8 cellular contexts compared by ENCODE assay signal in genomic region chr16:3112881-3113574, GRCh38. TPM values are rescaled to one million over a fixed set of nuclear protein-coding genes. Genes with fewer than 3 reads are reported as not detected.
DNase-seq lines count a peak whose midpoint lies in the region; ATAC-seq and TF ChIP-seq lines count a peak whose summit lies in the region.

No MANE protein-coding gene starts in this region.

- H3K36me3 ChIP-seq in MM.1S (replicated peaks; ENCODE audit: insufficient read depth, low read length) = no peaks in the 10 kb centered on the region
- peaks cover 7% of the 10 kb centered on the region for H3K36me3 ChIP-seq in ectodermal cell (ENCODE audit: control insufficient read depth, insufficient read depth, low read length)
- peaks cover 26% of the 10 kb centered on the region for H3K36me3 ChIP-seq in lower lobe of right lung
- peaks cover 0 to 40% (median 0%) of the 10 kb centered on the region in 3 donors for H3K36me3 ChIP-seq in tibial nerve

- TF ChIP-seq CTCF in MM.1S (IDR thresholded peaks at IDR 0.05; ENCODE audit: low read length) (no peak), lower lobe of right lung (IDR thresholded peaks at IDR 0.05) (no peak), tibial nerve (IDR thresholded peaks at IDR 0.05) (no peak)

- peak in 1 of 2 donors; percentile 5 for ATAC-seq in lower lobe of right lung
- ATAC-seq in GM18858 (IDR thresholded peaks at IDR 0.05; ENCODE audit: unreplicated experiment) = no peak
- no peak for ATAC-seq in GM18909 (IDR thresholded peaks at IDR 0.05; ENCODE audit: poor library complexity, unreplicated experiment)
- ATAC-seq in GM21360 (IDR thresholded peaks at IDR 0.05; ENCODE audit: unreplicated experiment) = no peak

- TF ChIP-seq POLR2A in tibial nerve (IDR thresholded peaks at IDR 0.05) = no peak

- H2AFZ ChIP-seq in MM.1S (ENCODE audit: low read length) = peak overlapping the region; percentile 68

- H3K9me3 ChIP-seq in MM.1S (replicated peaks; ENCODE audit: insufficient read depth, low read length) (no peaks in the 10 kb centered on the region), ectodermal cell (ENCODE audit: control insufficient read depth, low read length) (no peaks in the 10 kb centered on the region), lower lobe of right lung (no peaks in the 10 kb centered on the region), tibial nerve (no peaks in the 10 kb centered on the region)

- DNase-seq in MM.1S (no peak), lower lobe of right lung (no peak), tibial nerve (ENCODE audit: low spot score in 2 of 2) (no peak), NCI-H2081 treated with DMSO at 0.1 percent for 48 hours (lab: John Stamatoyannopoulos, UW) (no peak)

- no peaks in the 10 kb centered on the region for H3K79me2 ChIP-seq in MM.1S (ENCODE audit: low read length)

- no peaks in the 10 kb centered on the region for H3K9me2 ChIP-seq in MM.1S (replicated peaks; ENCODE audit: insufficient read depth, low read length)

- intact Hi-C loops in lower lobe of right lung (cut with DNase I) = no loop called here

- H3K27me3 ChIP-seq in MM.1S (replicated peaks; ENCODE audit: insufficient read depth, low read length) (peaks cover 8% of the 10 kb centered on the region), ectodermal cell (ENCODE audit: control insufficient read depth, insufficient read depth, low read length, poor library complexity, severe bottlenecking) (no peaks in the 10 kb centered on the region), lower lobe of right lung (ENCODE audit: low read depth) (no peaks in the 10 kb centered on the region), tibial nerve (no peaks in the 10 kb centered on the region)

- no peaks in the 10 kb centered on the region for H4K20me1 ChIP-seq in MM.1S (ENCODE audit: insufficient read depth, low read length)

- WGBS in ectodermal cell, 2 experiments = 46 to 47% methylated on average over 19 of the region's 19 CpGs
- 10 to 12% methylated on average over 19 of the region's 19 CpGs for WGBS in tibial nerve, 2 donors

- peak overlapping the region; percentile 70 for H3K4me3 ChIP-seq in MM.1S (ENCODE audit: low read length)
- peak overlapping the region; percentile 98 for H3K4me3 ChIP-seq in ectodermal cell (ENCODE audit: insufficient read depth, low read depth, low read length)
- H3K4me3 ChIP-seq in lower lobe of right lung = peak overlapping the region; percentile 77
- peak overlapping the region; percentile 50 to 86 (median 70) for H3K4me3 ChIP-seq in tibial nerve

- H3K4me1 ChIP-seq in MM.1S (ENCODE audit: low read length) (peaks cover 7% of the 10 kb centered on the region; the same call in 1 of the 2 replicates), ectodermal cell (ENCODE audit: control insufficient read depth, insufficient read depth, low read length) (peaks cover 12% of the 10 kb centered on the region), lower lobe of right lung (peaks cover 27% of the 10 kb centered on the region), tibial nerve (peaks cover 0 to 34% (median 11%) of the 10 kb centered on the region in 4 donors)

- H3K4me2 ChIP-seq in MM.1S (ENCODE audit: low read depth, low read length) = peak overlapping the region; percentile 86

- TF ChIP-seq EP300 in tibial nerve (IDR thresholded peaks at IDR 0.05) = no peak

- H3F3A ChIP-seq in MM.1S (ENCODE audit: insufficient read depth, low read length) = no peaks in the 10 kb centered on the region

- H3K27ac ChIP-seq in MM.1S (ENCODE audit: low read length) (no peak overlapping the region), ectodermal cell (ENCODE audit: insufficient read depth, low read depth, low read length, poor library complexity, severe bottlenecking) (no peak overlapping the region), lower lobe of right lung (peak overlapping the region; percentile 67), tibial nerve (peak overlapping the region in 3 of 4 donors; percentile 74 to 80 (median 76))

- H3K9ac ChIP-seq in MM.1S (ENCODE audit: low read length) = peak overlapping the region; percentile 49; the same call in 1 of the 2 replicates

RNA-seq across cellular contexts. Expression of gene ZNF205, which starts 0.6 kb away (rescaled TPM):
- polyA plus RNA-seq in ectodermal cell (2013, experiment 1 of 4) = 19.7 TPM
- polyA plus RNA-seq in ectodermal cell (2013, experiment 2 of 4) = 19.5 TPM
- polyA plus RNA-seq in ectodermal cell (2013, experiment 3 of 4) = 16.9 TPM
- polyA plus RNA-seq in ectodermal cell (2013, experiment 4 of 4) = 17.8 TPM
- total RNA-seq in lower lobe of right lung = 11.9 TPM
- total RNA-seq in tibial nerve = 10 to 100 TPM; 19.4 to 29.2 (median 21.5) TPM

RNA-seq across cellular contexts. Expression of gene ZSCAN10, which starts 13.9 kb away (rescaled TPM):
- polyA plus RNA-seq in ectodermal cell (2013, experiment 1 of 4) = 8.9 TPM
- polyA plus RNA-seq in ectodermal cell (2013, experiment 2 of 4) = 8.2 TPM
- polyA plus RNA-seq in ectodermal cell (2013, experiment 3 of 4) = 9.5 TPM
- polyA plus RNA-seq in ectodermal cell (2013, experiment 4 of 4) = 10.3 TPM
- not detected for total RNA-seq in lower lobe of right lung
- total RNA-seq in tibial nerve = not detected

RNA-seq across cellular contexts. Expression of gene ZNF213, which starts 21.8 kb away (rescaled TPM):
- 9.6 TPM for polyA plus RNA-seq in ectodermal cell (2013, experiment 1 of 4)
- 8.5 TPM for polyA plus RNA-seq in ectodermal cell (2013, experiment 2 of 4)
- 8.9 TPM for polyA plus RNA-seq in ectodermal cell (2013, experiment 3 of 4)
- polyA plus RNA-seq in ectodermal cell (2013, experiment 4 of 4) = 9.2 TPM
- total RNA-seq in lower lobe of right lung (10.2 TPM), tibial nerve (10 to 100 TPM in 1 of 4 donors, 1 to 10 TPM in 3; 7.7 to 17.1 (median 8.9) TPM)

RNA-seq across cellular contexts. Expression of gene IL32, which starts 47.6 kb away (rescaled TPM):
- 2.7 TPM for polyA plus RNA-seq in ectodermal cell (2013, experiment 1 of 4)
- polyA plus RNA-seq in ectodermal cell (2013, experiment 2 of 4) = 2.3 TPM
- polyA plus RNA-seq in ectodermal cell (2013, experiment 3 of 4) = 2.5 TPM
- polyA plus RNA-seq in ectodermal cell (2013, experiment 4 of 4) = 2.8 TPM
- total RNA-seq in lower lobe of right lung (79.1 TPM), tibial nerve (10 to 100 TPM in 3 of 4 donors, 1 to 10 TPM in 1; 4.2 to 32.9 (median 21.7) TPM)

Comparison
In these comparisons a context has a peak if more than half of its experiments do, and no peak if none do; other contexts are left out.
1. H3K27ac ChIP-seq: peak in lower lobe of right lung (single experiment) and tibial nerve (3 of 4); none in MM.1S (single experiment) and ectodermal cell (single experiment).
2. Peak in every context shown above with its lines, with median percentiles within 50 percentile points of each other: H3K4me3 ChIP-seq.